Comparison of ENCODE assay signal across 27 cellular contexts in the genomic region with DNA sequence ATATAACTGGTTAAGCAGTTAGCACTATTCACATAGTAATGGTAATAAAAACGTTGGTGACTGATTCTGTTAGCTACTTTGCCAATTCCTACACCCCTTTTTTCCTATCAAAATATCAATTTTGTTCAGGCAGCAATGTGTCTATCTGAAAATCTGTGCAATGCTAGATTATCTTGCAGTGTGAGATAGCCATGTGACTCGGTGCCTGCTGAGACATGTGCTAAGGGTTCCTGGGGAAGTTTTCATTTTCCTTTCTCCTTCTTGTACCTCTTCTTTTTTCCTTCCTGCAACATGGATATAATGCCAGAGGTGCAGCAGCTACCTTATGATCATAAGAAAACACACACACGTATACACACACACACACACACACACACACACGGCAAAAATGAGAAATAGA.
"Had no signal": no experiment of that assay in that cellular context is flagged by ENCODE, and none has a peak within 500 bp of the region (broad histone marks: within the 10 kb centered on the region; RNA-seq: fewer than 3 reads in every experiment).

No MANE protein-coding gene starts in this region.

- H3K27me3 ChIP-seq: colonic mucosa, pancreas, right atrium auricular region, spleen, uterus had no signal

- H3K4me1 Mint-ChIP-seq: activated naive CD8-positive, alpha-beta T cell treated with anti-CD3 and anti-CD28 coated beads, Interleukin-2, amount 10 ng/mL, durations not matched to agents 7 days and 5 days; memory B cell; naive thymus-derived CD4-positive, alpha-beta T cell; neural crest cell had no signal

- DNase-seq: activated CD4-positive, alpha-beta T cell treated with anti-CD3 and anti-CD28 coated beads for 4 hours; activated CD4-positive, alpha-beta T cell treated with anti-CD3 and anti-CD28 coated beads, Interleukin-2, amount 50 U/mL, for 4 hours; activated CD8-positive, alpha-beta memory T cell treated with anti-CD3 and anti-CD28 coated beads, Interleukin-2, amount 50 U/mL, for 4 hours; activated effector memory CD4-positive, alpha-beta T cell treated with anti-CD3 and anti-CD28 coated beads, Interleukin-2, amount 50 U/mL, for 16 hours; activated naive CD4-positive, alpha-beta T cell treated with anti-CD3 and anti-CD28 coated beads for 36 hours; activated naive CD8-positive, alpha-beta T cell treated with anti-CD3 and anti-CD28 coated beads, Interleukin-2, amount 10 ng/mL, durations not matched to agents 7 days and 5 days; activated T-cell treated with anti-CD3 and anti-CD28 coated beads, Interleukin-2, amount 50 U/mL, for 1 hour; colonic mucosa; effector memory CD4-positive, alpha-beta T cell; glutamatergic neuron; islet precursor cell; left colon; naive thymus-derived CD4-positive, alpha-beta T cell; pancreas; spleen; stimulated activated CD4-positive, alpha-beta T cell treated with anti-CD3 and anti-CD28 coated beads, Interleukin-2, amount 100 ng/mL, for 48 hours; stimulated activated naive CD8-positive, alpha-beta T cell treated with anti-CD3 and anti-CD28 coated beads, Interleukin-15, Interleukin-2, amounts not matched to agents 100 U/mL and 50 U/mL, for 24 hours; SW 1271; T-helper 9 cell; uterus had no signal

- H3K9me3 ChIP-seq: colonic mucosa, pancreas, right atrium auricular region, uterus had no signal

- H3K36me3 ChIP-seq: colonic mucosa, pancreas, right atrium auricular region, spleen, uterus had no signal

- ATAC-seq: left colon; naive thymus-derived CD4-positive, alpha-beta T cell; pancreas; stimulated activated naive CD8-positive, alpha-beta T cell treated with anti-CD3 and anti-CD28 coated beads, Interleukin-15, Interleukin-2, amounts not matched to agents 100 U/mL and 50 U/mL, for 24 hours had no signal

- H3K27me3 Mint-ChIP-seq: activated naive CD8-positive, alpha-beta T cell treated with anti-CD3 and anti-CD28 coated beads, Interleukin-2, amount 10 ng/mL, durations not matched to agents 7 days and 5 days; memory B cell had no signal

- H3K27ac Mint-ChIP-seq: activated naive CD4-positive, alpha-beta T cell treated with anti-CD3 and anti-CD28 coated beads for 36 hours; activated naive CD8-positive, alpha-beta T cell treated with anti-CD3 and anti-CD28 coated beads, Interleukin-2, amount 10 ng/mL, durations not matched to agents 7 days and 5 days; activated T-helper 1 cell treated with anti-CD3 and anti-CD28 coated beads, Interleukin-12 subunit alpha, Interleukin-12 subunit beta, Interleukin-2, Interleukin-4 antibody, amounts not matched to agents 30 ng/mL and 10 ng/mL and 1 ng/mL, durations not matched to agents 14 hours and 24 hours and 36 hours; memory B cell; naive thymus-derived CD4-positive, alpha-beta T cell; T-helper 1 cell treated with Interleukin-12 subunit alpha and Interleukin-12 subunit beta and Interleukin-4 antibody, amounts not matched to agents 30 μg/mL and 1 μg/mL, for 36 hours; type B pancreatic cell had no signal

- H3K4me3 Mint-ChIP-seq: activated naive CD4-positive, alpha-beta T cell treated with anti-CD3 and anti-CD28 coated beads for 36 hours; activated naive CD8-positive, alpha-beta T cell treated with anti-CD3 and anti-CD28 coated beads, Interleukin-2, amount 10 ng/mL, durations not matched to agents 7 days and 5 days; activated T-helper 1 cell treated with anti-CD3 and anti-CD28 coated beads, Interleukin-12 subunit alpha, Interleukin-12 subunit beta, Interleukin-2, Interleukin-4 antibody, amounts not matched to agents 30 ng/mL and 10 ng/mL and 1 ng/mL, durations not matched to agents 14 hours and 24 hours and 36 hours; memory B cell; naive thymus-derived CD4-positive, alpha-beta T cell; neural crest cell; T-helper 1 cell treated with Interleukin-12 subunit alpha and Interleukin-12 subunit beta and Interleukin-4 antibody, amounts not matched to agents 30 μg/mL and 1 μg/mL, for 36 hours; type B pancreatic cell had no signal

- H3K9me3 Mint-ChIP-seq: activated naive CD8-positive, alpha-beta T cell treated with anti-CD3 and anti-CD28 coated beads, Interleukin-2, amount 10 ng/mL, durations not matched to agents 7 days and 5 days; activated T-helper 1 cell treated with anti-CD3 and anti-CD28 coated beads, Interleukin-12 subunit alpha, Interleukin-12 subunit beta, Interleukin-2, Interleukin-4 antibody, amounts not matched to agents 30 ng/mL and 10 ng/mL and 1 ng/mL, durations not matched to agents 14 hours and 24 hours and 36 hours; neural crest cell; T-helper 1 cell treated with Interleukin-12 subunit alpha and Interleukin-12 subunit beta and Interleukin-4 antibody, amounts not matched to agents 30 μg/mL and 1 μg/mL, for 36 hours; type B pancreatic cell had no signal

- H3K36me3 Mint-ChIP-seq: activated naive CD8-positive, alpha-beta T cell treated with anti-CD3 and anti-CD28 coated beads, Interleukin-2, amount 10 ng/mL, durations not matched to agents 7 days and 5 days; memory B cell; naive thymus-derived CD4-positive, alpha-beta T cell; type B pancreatic cell had no signal

- H3K27ac ChIP-seq: colonic mucosa, pancreas, right atrium auricular region, spleen, uterus, VCaP had no signal

- H3K4me1 ChIP-seq: colonic mucosa, pancreas, right atrium auricular region, uterus had no signal

- H3K4me3 ChIP-seq: colonic mucosa, pancreas, right atrium auricular region, spleen, uterus had no signal
